8 cellular contexts compared by ENCODE assay signal in the genomic region with DNA sequence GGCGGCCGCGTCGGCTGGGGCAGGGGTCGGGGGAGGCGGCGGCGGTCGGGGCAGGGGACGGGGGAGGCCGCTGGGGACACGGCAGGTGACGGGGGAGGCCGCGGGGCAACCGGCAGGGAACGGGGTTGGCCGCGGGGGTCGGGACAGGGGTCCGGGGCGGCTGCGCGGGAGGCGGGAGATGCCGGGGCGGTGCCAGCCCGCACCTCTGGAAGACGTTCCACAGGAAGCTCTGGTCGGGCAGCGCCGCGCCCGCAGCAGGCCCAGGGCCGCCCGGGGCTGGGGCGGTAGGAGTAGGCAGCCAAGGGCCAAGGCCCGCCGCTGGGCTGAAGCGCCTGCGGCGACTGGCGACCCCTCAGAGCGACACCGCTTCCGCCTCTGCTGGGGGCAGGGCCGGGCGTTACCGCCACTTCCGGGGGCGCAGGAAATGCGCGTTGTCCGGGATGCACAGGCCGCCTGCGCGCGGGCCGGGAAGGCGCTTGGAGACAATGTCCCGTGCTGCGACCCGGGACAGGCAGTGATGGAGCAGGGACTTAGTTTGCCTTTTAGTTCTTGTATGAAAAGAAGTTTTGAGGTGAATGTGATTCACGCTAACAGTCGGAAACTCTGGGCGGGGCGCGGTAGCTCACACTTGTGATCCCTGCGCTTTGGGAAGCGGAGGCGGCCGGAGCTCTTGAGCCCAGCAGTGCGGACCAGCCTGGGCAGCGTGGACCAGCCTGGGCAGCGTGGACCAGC.
A peak's percentile ranks its signal among the peaks of the same experiment; 100 is the strongest.
DNase-seq lines count a peak whose midpoint lies in the region; ATAC-seq lines count a peak whose summit lies in the region.

No MANE protein-coding gene starts in this region.

- H3K9ac ChIP-seq in mesenchymal stem cell (ENCODE audit: low read length), result peak overlapping the region; percentile 90

- peak overlapping the region; percentile 19 for H2BK5ac ChIP-seq in mesenchymal stem cell (ENCODE audit: low read depth, low read length, poor library complexity, severe bottlenecking)

- peak overlapping the region; percentile 81 for H3K4ac ChIP-seq in mesenchymal stem cell (ENCODE audit: low read depth in 1 of 2, low read length in 2 of 2)

- peak overlapping the region; percentile 86 for H4K91ac ChIP-seq in mesenchymal stem cell (ENCODE audit: low read length)

- peak overlapping the region; percentile 99 for H4K8ac ChIP-seq in mesenchymal stem cell (ENCODE audit: low read length)

- no peaks in the 10 kb centered on the region for H3K4me1 ChIP-seq in effector memory CD4-positive, alpha-beta T cell (ENCODE audit: control insufficient read depth, insufficient read depth, low read length, poor library complexity, severe bottlenecking)
- peaks cover 4% of the 10 kb centered on the region for H3K4me1 ChIP-seq in mesenchymal stem cell (ENCODE audit: control insufficient read depth, insufficient read depth, low read depth, low read length)

- 8% methylated on average over 47 of the region's 75 CpGs for WGBS in mesenchymal stem cell

- H3K27ac ChIP-seq in effector memory CD4-positive, alpha-beta T cell (ENCODE audit: insufficient read depth, low read length, poor library complexity, severe bottlenecking), result peak overlapping the region; percentile 55
- H3K27ac ChIP-seq in mesenchymal stem cell (ENCODE audit: low read length, poor library complexity, severe bottlenecking), result no peak overlapping the region

- peak overlapping the region in 1 of 2 experiments; percentile 11 for H3K23ac ChIP-seq in mesenchymal stem cell (ENCODE audit: low read length in 2 of 2)

- no peaks in the 10 kb centered on the region for H3K27me3 ChIP-seq in effector memory CD4-positive, alpha-beta T cell (replicated peaks; ENCODE audit: control insufficient read depth, insufficient read depth, low read length, poor library complexity, severe bottlenecking)
- H3K27me3 ChIP-seq in mesenchymal stem cell (ENCODE audit: control insufficient read depth in 1 of 2, insufficient read depth in 1 of 2, low read length in 2 of 2), result peaks cover 5 to 8% of the 10 kb centered on the region in 2 experiments

- H2BK120ac ChIP-seq in mesenchymal stem cell (ENCODE audit: low read depth, low read length), result peak overlapping the region; percentile 73

- H3K36me3 ChIP-seq in effector memory CD4-positive, alpha-beta T cell (ENCODE audit: control insufficient read depth, insufficient read depth, low read length), result no peaks in the 10 kb centered on the region
- H3K36me3 ChIP-seq in mesenchymal stem cell (ENCODE audit: control insufficient read depth in 1 of 2, insufficient read depth in 2 of 2, low read depth in 1 of 2, low read length in 2 of 2), result peaks cover 4 to 5% of the 10 kb centered on the region in 2 experiments

- ATAC-seq in GM19025 (IDR thresholded peaks at IDR 0.05; ENCODE audit: low read depth, unreplicated experiment) (peak; percentile 92), HG03196 (IDR thresholded peaks at IDR 0.05; ENCODE audit: unreplicated experiment) (peak; percentile 93)

- H3K4me3 ChIP-seq in effector memory CD4-positive, alpha-beta T cell (ENCODE audit: insufficient read depth, low read depth, low read length, poor library complexity, severe bottlenecking), result peak overlapping the region; percentile 75
- H3K4me3 ChIP-seq in mesenchymal stem cell (ENCODE audit: insufficient read depth in 1 of 2, low read depth in 1 of 2, low read length in 2 of 2), result peak overlapping the region; percentile 75 to 88

- no peaks in the 10 kb centered on the region for H3K9me3 ChIP-seq in effector memory CD4-positive, alpha-beta T cell (ENCODE audit: control insufficient read depth, low read length)
- no peaks in the 10 kb centered on the region for H3K9me3 ChIP-seq in mesenchymal stem cell (ENCODE audit: control insufficient read depth, low read length)

- H3K14ac ChIP-seq in mesenchymal stem cell (ENCODE audit: low read length in 2 of 2), result peak overlapping the region; percentile 57 to 87

- H2BK15ac ChIP-seq in mesenchymal stem cell (ENCODE audit: low read depth, poor library complexity, severe bottlenecking), result peak overlapping the region; percentile 83

- peak overlapping the region in 1 of 2 experiments; percentile 42 for H2BK12ac ChIP-seq in mesenchymal stem cell (ENCODE audit: low read length in 2 of 2)

- H2AK5ac ChIP-seq in mesenchymal stem cell (ENCODE audit: low read length, severe bottlenecking), result no peak overlapping the region

- H3K79me1 ChIP-seq in mesenchymal stem cell (replicated peaks; ENCODE audit: low read length, poor library complexity, severe bottlenecking), result no peaks in the 10 kb centered on the region

- peak overlapping the region; percentile 93 for H2AFZ ChIP-seq in mesenchymal stem cell (ENCODE audit: low read depth, low read length)

- DNase-seq in AML-193 (lab: John Stamatoyannopoulos, UW), result peak; percentile 56 to 69
- DNase-seq in NCI-H526 treated with DMSO at 0.1 percent for 48 hours (lab: John Stamatoyannopoulos, UW), result peak; percentile 48
- peak; percentile 93 for DNase-seq in activated CD8-positive, alpha-beta memory T cell treated with anti-CD3 and anti-CD28 coated beads for 24 hours
- peak; percentile 31 to 55 (median 39) for DNase-seq in effector memory CD4-positive, alpha-beta T cell
- DNase-seq in mesenchymal stem cell, result peak; percentile 70
- peak; percentile 56 for DNase-seq in stimulated activated CD8-positive, alpha-beta memory T cell treated with anti-CD3 and anti-CD28 coated beads, Interleukin-12 subunit alpha, Interleukin-12 subunit beta, amount 100 ng/mL, for 24 hours (ENCODE audit: extremely low read depth)

- peak overlapping the region; percentile 88 to 96 for H3K18ac ChIP-seq in mesenchymal stem cell (ENCODE audit: low read depth in 1 of 2, low read length in 2 of 2)

- peak overlapping the region; percentile 84 for H3K4me2 ChIP-seq in mesenchymal stem cell (ENCODE audit: low read length, poor library complexity, severe bottlenecking)

Comparison
In these comparisons a context has a peak if more than half of its experiments do, and no peak if none do; other contexts are left out.
1. DNase-seq: peak in every context shown above with its lines; median percentile 93 in activated CD8-positive, alpha-beta memory T cell treated with anti-CD3 and anti-CD28 coated beads for 24 hours; 70 in mesenchymal stem cell; 62 in AML-193; 56 in stimulated activated CD8-positive, alpha-beta memory T cell treated with anti-CD3 and anti-CD28 coated beads, Interleukin-12 subunit alpha, Interleukin-12 subunit beta, amount 100 ng/mL, for 24 hours; 48 in NCI-H526 treated with DMSO at 0.1 percent for 48 hours; 39 in effector memory CD4-positive, alpha-beta T cell.